Comparison of ENCODE assay signal across 11 cellular contexts in genomic region chr5:154968953-154969352, GRCh38. TPM values are rescaled to one million over a fixed set of nuclear protein-coding genes. Genes with fewer than 3 reads are reported as not detected.
"Had no signal": no experiment of that assay in that cellular context is flagged by ENCODE, and none has a peak within 500 bp of the region (broad histone marks: within the 10 kb centered on the region; RNA-seq: fewer than 3 reads in every experiment).

No MANE protein-coding gene starts in this region.

- H3K4me3 ChIP-seq: GM23338 had no signal

- FAIRE-seq: H1, H54 had no signal

- H3K4me2 ChIP-seq: GM23338, KMS-11 had no signal

- ATAC-seq: GM23338 had no signal

- DNase-seq: H9, HCEC 1CT, HFFc6, IMR-90, KBM-7 had no signal

- H3K9ac ChIP-seq: KMS-11 had no signal

- H3K27ac ChIP-seq: HL-60, KMS-11 had no signal

- H2AFZ ChIP-seq: GM23338 had no signal

RNA-seq across cellular contexts. Expression of gene KIF4B, which starts 44.6 kb away (rescaled TPM):
- total RNA-seq: GM23338, HT1080 had no signal
- polyA plus RNA-seq: GM23338 had no signal
